In genomic region chr17:75727391-75727790, GRCh38 we compare ENCODE assay signal across 28 cellular contexts. TPM values are rescaled to one million over a fixed set of nuclear protein-coding genes. Genes with fewer than 3 reads are reported as not detected.
DNase-seq lines count a peak whose midpoint lies in the region; ATAC-seq, FAIRE-seq and TF ChIP-seq lines count a peak whose summit lies in the region.
"Had no signal": no experiment of that assay in that cellular context is flagged by ENCODE, and none has a peak within 500 bp of the region (broad histone marks: within the 10 kb centered on the region; RNA-seq: fewer than 3 reads in every experiment).

No MANE protein-coding gene starts in this region.

- H4K20me1 ChIP-seq in HepG2 (ENCODE audit: insufficient read depth, low read length), result no peaks in the 10 kb centered on the region
- no peaks in the 10 kb centered on the region for H4K20me1 ChIP-seq in osteoblast (ENCODE audit: insufficient read depth, low read length)
- H4K20me1 ChIP-seq: BLaER1 had no signal

- no peak overlapping the region for H3K4me3 ChIP-seq in HepG2 (replicated peaks in 1 of 3; ENCODE audit: insufficient read depth in 1 of 3, low read depth in 2 of 3, low read length in 3 of 3)
- H3K4me3 ChIP-seq in right lobe of liver, result no peak overlapping the region
- H3K4me3 ChIP-seq in RWPE2 (ENCODE audit: severe bottlenecking), result no peak overlapping the region
- no peak overlapping the region for H3K4me3 ChIP-seq in osteoblast (ENCODE audit: insufficient read depth, low read length)
- H3K4me3 ChIP-seq in right atrium auricular region, result no peak overlapping the region
- H3K4me3 ChIP-seq: BLaER1, GM12878 had no signal

- 62% methylated on average over 3 of the region's 18 CpGs for WGBS in HepG2 (ENCODE audit: low lambda C conversion rate)
- WGBS in right lobe of liver (ENCODE audit: insufficient coverage, low coverage, low lambda C conversion rate, missing lambda C conversion rate), result no CpG with 5 or more reads among the region's 18 CpGs

- POLR2A ChIA-PET in HepG2 (lab: Yijun Ruan, JAX), result no interaction called here

- TF ChIP-seq EP300 in HepG2 (IDR thresholded peaks at IDR 0.05; ENCODE audit: low read depth in 2 of 2, low read length in 2 of 2), result no peak
- no peak for TF ChIP-seq EP300 in HepG2 (CRISPR knock-in tag; IDR thresholded peaks at IDR 0.05; ENCODE audit: borderline replicate concordance)

- H3K36me3 ChIP-seq in HepG2 (replicated peaks in 1 of 2; ENCODE audit: control insufficient read depth in 1 of 2, insufficient read depth in 2 of 2, low read length in 2 of 2) (no peaks in the 10 kb centered on the region), right lobe of liver (no peaks in the 10 kb centered on the region), RWPE2 (ENCODE audit: low read depth) (peaks cover 100% of the 10 kb centered on the region), osteoblast (ENCODE audit: insufficient read depth, low read length) (no peaks in the 10 kb centered on the region), right atrium auricular region (no peaks in the 10 kb centered on the region)
- H3K36me3 ChIP-seq: BE2C, BLaER1 had no signal

- H2AFZ ChIP-seq in HepG2 (ENCODE audit: low read length) (no peak overlapping the region), osteoblast (ENCODE audit: low read length) (no peak overlapping the region)

- no peak for TF ChIP-seq RAD21 in HepG2 (CRISPR knock-in tag; IDR thresholded peaks at IDR 0.05)

- H3K79me2 ChIP-seq in HepG2 (ENCODE audit: insufficient read depth, low read length) (no peaks in the 10 kb centered on the region), osteoblast (ENCODE audit: insufficient read depth, low read length) (no peaks in the 10 kb centered on the region)

- no peak overlapping the region for H3K9ac ChIP-seq in HepG2 (ENCODE audit: insufficient read depth, low read depth, low read length)
- H3K9ac ChIP-seq: BLaER1 had no signal

- TF ChIP-seq CTCF in HepG2 (CRISPR knock-in tag; IDR thresholded peaks at IDR 0.05) (no peak), right lobe of liver (IDR thresholded peaks at IDR 0.05) (no peak), RWPE2 (IDR thresholded peaks at IDR 0.05; ENCODE audit: poor library complexity, severe bottlenecking) (no peak), osteoblast (IDR thresholded peaks at IDR 0.05; ENCODE audit: extremely low read depth, low read depth, low read length) (no peak), right atrium auricular region (IDR thresholded peaks at IDR 0.05) (no peak)

- in situ Hi-C loops in HepG2 (cut with HindIII; ENCODE audit: extremely low pct_ligation_motif_present, low pct_unique_long_range_greater_than_20kb), result no loop called here

- no TSS peak for BruUV-seq in HepG2 (replicated peaks; lab: Mats Ljungman, UMichigan)

- H3K4me2 ChIP-seq in HepG2 (ENCODE audit: low read depth, low read length), result no peak overlapping the region
- no peak overlapping the region for H3K4me2 ChIP-seq in osteoblast (ENCODE audit: insufficient read depth, low read length)
- H3K4me2 ChIP-seq: BLaER1 had no signal

- intact Hi-C loops in HepG2 (cut with micrococcal nuclease; ENCODE audit: unreplicated experiment), result no loop called here
- intact Hi-C loops in right lobe of liver (cut with DNase I), result no loop called here

- CTCF ChIA-PET in HepG2 (lab: Yijun Ruan, JAX; ENCODE audit: low intra/inter-chr PET ratio, low total read pairs), result no interaction called here

- TF ChIP-seq POLR2A in HepG2 (IDR thresholded peaks at IDR 0.05; ENCODE audit: insufficient read depth in 1 of 2, low read depth in 2 of 2, low read length in 2 of 2), result no peak
- TF ChIP-seq POLR2A in right lobe of liver (IDR thresholded peaks at IDR 0.05), result no peak

- peaks cover 26% of the 10 kb centered on the region for H3K4me1 ChIP-seq in HepG2 (ENCODE audit: insufficient read depth, low read length)
- H3K4me1 ChIP-seq in right lobe of liver, result no peaks in the 10 kb centered on the region
- peaks cover 7% of the 10 kb centered on the region for H3K4me1 ChIP-seq in RWPE2 (ENCODE audit: insufficient read depth, poor library complexity, severe bottlenecking)
- no peaks in the 10 kb centered on the region for H3K4me1 ChIP-seq in osteoblast (ENCODE audit: insufficient read depth, low read length)
- H3K4me1 ChIP-seq in right atrium auricular region, result no peaks in the 10 kb centered on the region
- H3K4me1 ChIP-seq: BE2C had no signal

- peaks cover 7 to 10% of the 10 kb centered on the region in 2 experiments; a peak in 3 of 5 replicates for H3K27me3 ChIP-seq in HepG2 (ENCODE audit: control insufficient read depth in 1 of 2, insufficient read depth in 2 of 2, low read length in 2 of 2)
- H3K27me3 ChIP-seq in right lobe of liver, result no peaks in the 10 kb centered on the region
- H3K27me3 ChIP-seq in RWPE2 (ENCODE audit: insufficient read depth, poor library complexity, severe bottlenecking), result no peaks in the 10 kb centered on the region
- H3K27me3 ChIP-seq in layer of hippocampus (ENCODE audit: control insufficient read depth, insufficient read depth, low read length), result no peaks in the 10 kb centered on the region
- H3K27me3 ChIP-seq in osteoblast (ENCODE audit: insufficient read depth, low read length), result peaks cover 4% of the 10 kb centered on the region
- H3K27me3 ChIP-seq in right atrium auricular region, result no peaks in the 10 kb centered on the region
- H3K27me3 ChIP-seq: BE2C had no signal

- no peak overlapping the region for H3K27ac ChIP-seq in HepG2 (ENCODE audit: extremely low read length, insufficient read depth, low read length)
- H3K27ac ChIP-seq in right lobe of liver, result no peak overlapping the region
- peak overlapping the region; percentile 97 for H3K27ac ChIP-seq in RWPE2 (ENCODE audit: poor library complexity, severe bottlenecking)
- peak overlapping the region; percentile 68 for H3K27ac ChIP-seq in layer of hippocampus (ENCODE audit: low read depth, low read length)
- no peak overlapping the region for H3K27ac ChIP-seq in osteoblast (ENCODE audit: low read depth, low read length)
- H3K27ac ChIP-seq in right atrium auricular region, result no peak overlapping the region
- H3K27ac ChIP-seq: BLaER1 had no signal

- DNase-seq in HepG2 (ENCODE audit: low spot score) (no peak), right lobe of liver (no peak), RWPE2 (ENCODE audit: low spot score) (no peak), osteoblast (ENCODE audit: insufficient read length, low spot score, missing footprints) (peak; percentile 62), right atrium auricular region (ENCODE audit: low spot score) (no peak), activated T-cell treated with anti-CD3 and anti-CD28 coated beads for 4 hours (no peak), NCI-H1694 (lab: John Stamatoyannopoulos, UW) (no peak)
- DNase-seq: 8988T; ACHN; BE2C; CD4-positive, alpha-beta memory T cell; CD4-positive, CD25-positive, alpha-beta regulatory T cell; CD8-positive, alpha-beta memory T cell; COR-L47; DMS 273 treated with DMSO at 0.1 percent for 48 hours; DMS153; DMS53; DMS79; DND-41; EL; GDM1 had no signal

- FAIRE-seq in HepG2 (lab: Jason Lieb, UNC), result no peak
- FAIRE-seq: A204.1, GM12878, GM12892, GM18507 had no signal

- H3K9me3 ChIP-seq in HepG2 (ENCODE audit: low read length), result no peaks in the 10 kb centered on the region
- no peaks in the 10 kb centered on the region for H3K9me3 ChIP-seq in right lobe of liver
- H3K9me3 ChIP-seq in RWPE2 (ENCODE audit: severe bottlenecking), result no peaks in the 10 kb centered on the region
- H3K9me3 ChIP-seq in osteoblast (ENCODE audit: low read depth, low read length), result no peaks in the 10 kb centered on the region
- no peaks in the 10 kb centered on the region for H3K9me3 ChIP-seq in right atrium auricular region
- H3K9me3 ChIP-seq: BE2C, BLaER1 had no signal

- ATAC-seq in HepG2 (no peak), right lobe of liver (no peak), RWPE2 (ENCODE audit: low read depth) (no peak)
- ATAC-seq: GM12878 had no signal

RNA-seq across cellular contexts. Expression of gene ITGB4, which starts 6.1 kb away (rescaled TPM):
- total RNA-seq in HepG2 (2016; rRNA removed; fragmentation: Illumina TruSeq; extraction: Trizol), result 4.0 and 6.9 TPM in 2 replicates
- 9.2 and 10.4 TPM in 2 replicates for total RNA-seq in HepG2 (2016; cell fraction: cytosol; rRNA removed; fragmentation: Illumina TruSeq; extraction: Trizol; ENCODE audit: low read depth)
- 3.9 and 6.3 TPM in 2 replicates for total RNA-seq in HepG2 (2016; cell fraction: insoluble cytoplasmic fraction; rRNA removed; fragmentation: Illumina TruSeq; extraction: Trizol)
- total RNA-seq in HepG2 (2016; cell fraction: membrane; rRNA removed; fragmentation: Illumina TruSeq; extraction: Trizol), result 10.1 and 14.6 TPM in 2 replicates
- total RNA-seq in HepG2 (2016; cell fraction: nucleus; rRNA removed; fragmentation: Illumina TruSeq; extraction: Trizol), result 3.7 and 3.9 TPM in 2 replicates
- polyA plus RNA-seq in HepG2 (2011; rRNA removed), result 14.5 and 14.7 TPM in 2 replicates
- polyA plus RNA-seq in HepG2 (2011; cell fraction: cytosol; rRNA removed), result 5.1 and 8.2 TPM in 2 replicates
- polyA plus RNA-seq in HepG2 (2011; cell fraction: nucleus; rRNA removed), result 28.7 and 39.5 TPM in 2 replicates
- polyA plus RNA-seq in HepG2 (2012), result 13.2 and 14.2 TPM in 2 replicates
- polyA plus RNA-seq in HepG2 (2016; cell fraction: cytosol; fragmentation: Illumina TruSeq; extraction: Trizol; ENCODE audit: low read depth), result 36.1 and 40.9 TPM in 2 replicates
- 10.5 and 16.8 TPM in 2 replicates for polyA plus RNA-seq in HepG2 (2016; cell fraction: insoluble cytoplasmic fraction; fragmentation: Illumina TruSeq; extraction: Trizol; ENCODE audit: low read depth)
- polyA plus RNA-seq in HepG2 (2016; cell fraction: membrane; fragmentation: Illumina TruSeq; extraction: Trizol; ENCODE audit: low read depth), result 41.4 and 43.0 TPM in 2 replicates
- 20.5 and 28.1 TPM in 2 replicates for polyA plus RNA-seq in HepG2 (2016; cell fraction: nucleus; fragmentation: Illumina TruSeq; extraction: Trizol; ENCODE audit: insufficient read depth, low read depth)
- polyA minus RNA-seq in HepG2 (2011; rRNA and poly(A)+ RNA removed; ENCODE audit: low replicate concordance), result 25.3 and 28.4 TPM in 2 replicates
- 8.4 and 12.7 TPM in 2 replicates for polyA minus RNA-seq in HepG2 (2011; cell fraction: cytosol; rRNA and poly(A)+ RNA removed)
- 3.2 and 6.3 TPM in 2 replicates for polyA minus RNA-seq in HepG2 (2011; cell fraction: nucleus; rRNA and poly(A)+ RNA removed)
- total RNA-seq in right lobe of liver, result 1 to 10 TPM in 5 of 6 experiments, under 1 TPM in 1; 0.92 to 4.1 (median 2.0) TPM
- total RNA-seq in osteoblast, result 0.29 and 0.36 TPM in 2 replicates
- 10 to 100 TPM; 11.1 to 37.5 TPM for total RNA-seq in right atrium auricular region
- total RNA-seq: CD4-positive, CD25-positive, alpha-beta regulatory T cell; G401 had no signal

RNA-seq across cellular contexts. Expression of gene GALK1, which starts 37.6 kb away (rescaled TPM):
- 93.6 and 95.6 TPM in 2 replicates for total RNA-seq in HepG2 (2016; rRNA removed; fragmentation: Illumina TruSeq; extraction: Trizol)
- total RNA-seq in HepG2 (2016; cell fraction: cytosol; rRNA removed; fragmentation: Illumina TruSeq; extraction: Trizol; ENCODE audit: low read depth), result 31.6 and 39.5 TPM in 2 replicates
- 94.0 and 98.0 TPM in 2 replicates for total RNA-seq in HepG2 (2016; cell fraction: insoluble cytoplasmic fraction; rRNA removed; fragmentation: Illumina TruSeq; extraction: Trizol)
- total RNA-seq in HepG2 (2016; cell fraction: membrane; rRNA removed; fragmentation: Illumina TruSeq; extraction: Trizol), result 35.0 and 44.2 TPM in 2 replicates
- total RNA-seq in HepG2 (2016; cell fraction: nucleus; rRNA removed; fragmentation: Illumina TruSeq; extraction: Trizol), result 44.3 and 48.9 TPM in 2 replicates
- polyA plus RNA-seq in HepG2 (2011; rRNA removed), result 59.9 and 93.0 TPM in 2 replicates
- 65.7 and 112 TPM in 2 replicates for polyA plus RNA-seq in HepG2 (2011; cell fraction: cytosol; rRNA removed)
- polyA plus RNA-seq in HepG2 (2011; cell fraction: nucleus; rRNA removed), result 162 and 164 TPM in 2 replicates
- 57.4 and 59.7 TPM in 2 replicates for polyA plus RNA-seq in HepG2 (2012)
- 29.0 and 30.8 TPM in 2 replicates for polyA plus RNA-seq in HepG2 (2016; cell fraction: cytosol; fragmentation: Illumina TruSeq; extraction: Trizol; ENCODE audit: low read depth)
- 86.3 and 86.5 TPM in 2 replicates for polyA plus RNA-seq in HepG2 (2016; cell fraction: insoluble cytoplasmic fraction; fragmentation: Illumina TruSeq; extraction: Trizol; ENCODE audit: low read depth)
- 25.3 and 27.1 TPM in 2 replicates for polyA plus RNA-seq in HepG2 (2016; cell fraction: membrane; fragmentation: Illumina TruSeq; extraction: Trizol; ENCODE audit: low read depth)
- 72.3 and 78.9 TPM in 2 replicates for polyA plus RNA-seq in HepG2 (2016; cell fraction: nucleus; fragmentation: Illumina TruSeq; extraction: Trizol; ENCODE audit: insufficient read depth, low read depth)
- polyA minus RNA-seq in HepG2 (2011; rRNA and poly(A)+ RNA removed; ENCODE audit: low replicate concordance), result 28.9 and 121 TPM in 2 replicates
- 45.9 and 49.6 TPM in 2 replicates for polyA minus RNA-seq in HepG2 (2011; cell fraction: cytosol; rRNA and poly(A)+ RNA removed)
- 26.3 and 28.6 TPM in 2 replicates for polyA minus RNA-seq in HepG2 (2011; cell fraction: nucleus; rRNA and poly(A)+ RNA removed)
- total RNA-seq in right lobe of liver, result 10 to 100 TPM; 38.6 to 87.4 (median 76.9) TPM
- 25.3 and 27.7 TPM in 2 replicates for total RNA-seq in osteoblast
- 10 to 100 TPM; 19.6 to 21.0 TPM for total RNA-seq in right atrium auricular region

RNA-seq across cellular contexts. Expression of gene UNK, which starts 57.2 kb away (rescaled TPM):
- 28.6 and 33.0 TPM in 2 replicates for total RNA-seq in HepG2 (2016; rRNA removed; fragmentation: Illumina TruSeq; extraction: Trizol)
- total RNA-seq in HepG2 (2016; cell fraction: cytosol; rRNA removed; fragmentation: Illumina TruSeq; extraction: Trizol; ENCODE audit: low read depth), result 37.2 and 44.0 TPM in 2 replicates
- 21.2 and 33.0 TPM in 2 replicates for total RNA-seq in HepG2 (2016; cell fraction: insoluble cytoplasmic fraction; rRNA removed; fragmentation: Illumina TruSeq; extraction: Trizol)
- total RNA-seq in HepG2 (2016; cell fraction: membrane; rRNA removed; fragmentation: Illumina TruSeq; extraction: Trizol), result 58.6 and 59.5 TPM in 2 replicates
- 38.6 and 43.6 TPM in 2 replicates for total RNA-seq in HepG2 (2016; cell fraction: nucleus; rRNA removed; fragmentation: Illumina TruSeq; extraction: Trizol)
- polyA plus RNA-seq in HepG2 (2011; rRNA removed), result 30.7 and 31.6 TPM in 2 replicates
- polyA plus RNA-seq in HepG2 (2011; cell fraction: cytosol; rRNA removed), result 18.7 and 21.7 TPM in 2 replicates
- polyA plus RNA-seq in HepG2 (2011; cell fraction: nucleus; rRNA removed), result 50.0 and 56.4 TPM in 2 replicates
- polyA plus RNA-seq in HepG2 (2012), result 20.8 and 23.9 TPM in 2 replicates
- polyA plus RNA-seq in HepG2 (2016; cell fraction: cytosol; fragmentation: Illumina TruSeq; extraction: Trizol; ENCODE audit: low read depth), result 55.3 and 62.7 TPM in 2 replicates
- 28.7 and 35.1 TPM in 2 replicates for polyA plus RNA-seq in HepG2 (2016; cell fraction: insoluble cytoplasmic fraction; fragmentation: Illumina TruSeq; extraction: Trizol; ENCODE audit: low read depth)
- polyA plus RNA-seq in HepG2 (2016; cell fraction: membrane; fragmentation: Illumina TruSeq; extraction: Trizol; ENCODE audit: low read depth), result 64.7 and 69.9 TPM in 2 replicates
- 52.8 and 60.0 TPM in 2 replicates for polyA plus RNA-seq in HepG2 (2016; cell fraction: nucleus; fragmentation: Illumina TruSeq; extraction: Trizol; ENCODE audit: insufficient read depth, low read depth)
- 24.3 and 28.1 TPM in 2 replicates for polyA minus RNA-seq in HepG2 (2011; rRNA and poly(A)+ RNA removed; ENCODE audit: low replicate concordance)
- 10.4 and 14.9 TPM in 2 replicates for polyA minus RNA-seq in HepG2 (2011; cell fraction: cytosol; rRNA and poly(A)+ RNA removed)
- polyA minus RNA-seq in HepG2 (2011; cell fraction: nucleus; rRNA and poly(A)+ RNA removed), result 78.9 and 91.3 TPM in 2 replicates
- 10 to 100 TPM in 4 of 6 experiments, 1 to 10 TPM in 2; 5.8 to 29.2 (median 11.1) TPM for total RNA-seq in right lobe of liver
- 18.5 and 23.6 TPM in 2 replicates for total RNA-seq in osteoblast
- total RNA-seq in right atrium auricular region, result 10 to 100 TPM; 18.8 to 25.3 TPM

Comparison
In these comparisons a context has a peak if more than half of its experiments do, and no peak if none do; other contexts are left out.
1. H3K27ac ChIP-seq: peak in RWPE2 (single experiment) and layer of hippocampus (single experiment); none in HepG2 (single experiment), right lobe of liver (0 of 3), osteoblast (single experiment) and right atrium auricular region (0 of 2).